Comparison of ENCODE assay signal across 10 cellular contexts in genomic region chr12:108468149-108468968, GRCh38. TPM values are rescaled to one million over a fixed set of nuclear protein-coding genes. Genes with fewer than 3 reads are reported as not detected.
A peak's percentile ranks its signal among the peaks of the same experiment; 100 is the strongest.
DNase-seq lines count a peak whose midpoint lies in the region; ATAC-seq and TF ChIP-seq lines count a peak whose summit lies in the region.
"Had no signal": no experiment of that assay in that cellular context is flagged by ENCODE, and none has a peak within 500 bp of the region (broad histone marks: within the 10 kb centered on the region; RNA-seq: fewer than 3 reads in every experiment).

No MANE protein-coding gene starts in this region.

- DNase-seq in stimulated activated naive CD8-positive, alpha-beta T cell treated with anti-CD3 and anti-CD28 coated beads, Interleukin-15, Interleukin-2, amounts not matched to agents 100 U/mL and 50 U/mL, for 24 hours = peak; percentile 6
- no peak for DNase-seq in stimulated activated naive CD8-positive, alpha-beta T cell treated with anti-CD3 and anti-CD28 coated beads, Interleukin-15, amount 100 ng/mL, for 72 hours
- peak; percentile 68 for DNase-seq in PC-3
- peak; percentile 15 to 48 for DNase-seq in fibroblast of lung (ENCODE audit: low read depth in 2 of 2)
- DNase-seq in tibial artery = no peak
- no peak for DNase-seq in activated T-cell treated with anti-CD3 and anti-CD28 coated beads, Interleukin-2, amount 50 U/mL, for 48 hours
- DNase-seq in DMS153 (lab: John Stamatoyannopoulos, UW) = no peak
- no peak for DNase-seq in H4 (ENCODE audit: low spot score)
- DNase-seq: NCI-H146 had no signal

- H3K4me2 ChIP-seq in PC-3 (ENCODE audit: low read length) (no peak overlapping the region), fibroblast of lung (ENCODE audit: extremely low read depth, insufficient read depth, low read length) (no peak overlapping the region)

- H3K79me2 ChIP-seq in PC-3 (ENCODE audit: low read length) = no peaks in the 10 kb centered on the region
- H3K79me2 ChIP-seq in fibroblast of lung (ENCODE audit: control insufficient read depth, insufficient read depth, low read length) = no peaks in the 10 kb centered on the region

- H2AFZ ChIP-seq in PC-3 (ENCODE audit: low read length) (no peak overlapping the region), fibroblast of lung (ENCODE audit: low read length) (no peak overlapping the region)

- POLR2A ChIA-PET in PC-3 (lab: Charles Lee; ENCODE audit: unreplicated experiment) = no interaction called here

- H3K27me3 ChIP-seq in PC-3 (ENCODE audit: low read length) (peaks cover 28% of the 10 kb centered on the region; the same call in 1 of the 2 replicates), fibroblast of lung (ENCODE audit: control insufficient read depth, insufficient read depth, low read length) (no peaks in the 10 kb centered on the region), tibial artery (peaks cover 0 to 23% of the 10 kb centered on the region in 2 donors)

- TF ChIP-seq CTCF in PC-3 (conservative IDR thresholded peaks at IDR 0.05; ENCODE audit: low read depth, low read length) = no peak
- no peak for TF ChIP-seq CTCF in fibroblast of lung (conservative IDR thresholded peaks at IDR 0.05 in 1 of 2, IDR thresholded peaks at IDR 0.05 in 1 of 2; ENCODE audit: low read depth in 1 of 2, low read length in 2 of 2)
- no peak for TF ChIP-seq CTCF in tibial artery (IDR thresholded peaks at IDR 0.05)

- no peaks in the 10 kb centered on the region for H3K9me3 ChIP-seq in PC-3 (ENCODE audit: low read length)
- no peaks in the 10 kb centered on the region for H3K9me3 ChIP-seq in fibroblast of lung (ENCODE audit: control insufficient read depth, insufficient read depth, low read depth, low read length)
- H3K9me3 ChIP-seq in tibial artery = no peaks in the 10 kb centered on the region

- H3K27me3 Mint-ChIP-seq in stimulated activated naive CD8-positive, alpha-beta T cell treated with anti-CD3 and anti-CD28 coated beads, Interleukin-15, amount 100 ng/mL, for 72 hours = peaks cover 29% of the 10 kb centered on the region

- ATAC-seq in stimulated activated naive CD8-positive, alpha-beta T cell treated with anti-CD3 and anti-CD28 coated beads, Interleukin-15, Interleukin-2, amounts not matched to agents 100 U/mL and 50 U/mL, for 24 hours = no peak
- no peak for ATAC-seq in stimulated activated naive CD8-positive, alpha-beta T cell treated with anti-CD3 and anti-CD28 coated beads, Interleukin-15, amount 100 ng/mL, for 72 hours
- no peak for ATAC-seq in PC-3

- no peaks in the 10 kb centered on the region for H3K9me2 ChIP-seq in PC-3 (replicated peaks; ENCODE audit: low read length)

- no peak overlapping the region for H3K9ac ChIP-seq in PC-3 (ENCODE audit: low read length)
- no peak overlapping the region for H3K9ac ChIP-seq in fibroblast of lung (ENCODE audit: insufficient read depth, low read length)

- no peak overlapping the region for H3K4me3 Mint-ChIP-seq in stimulated activated naive CD8-positive, alpha-beta T cell treated with anti-CD3 and anti-CD28 coated beads, Interleukin-15, amount 100 ng/mL, for 72 hours
- H3K4me3 Mint-ChIP-seq: nephron had no signal

- H3K36me3 ChIP-seq in PC-3 (ENCODE audit: low read depth, low read length) (no peaks in the 10 kb centered on the region), fibroblast of lung (ENCODE audit: control insufficient read depth, insufficient read depth, low read length) (no peaks in the 10 kb centered on the region), tibial artery (no peaks in the 10 kb centered on the region)

- H3K9me3 Mint-ChIP-seq in stimulated activated naive CD8-positive, alpha-beta T cell treated with anti-CD3 and anti-CD28 coated beads, Interleukin-15, amount 100 ng/mL, for 72 hours = peaks cover 0 to 6% of the 10 kb centered on the region in 2 donors
- H3K9me3 Mint-ChIP-seq: nephron had no signal

- intact Hi-C loops in PC-3 (cut with micrococcal nuclease) = no loop called here
- intact Hi-C loops in tibial artery (cut with DNase I; ENCODE audit: low total_unique reads) = no loop called here

- no TSS peak for BruUV-seq in PC-3 (replicated peaks; lab: Mats Ljungman, UMichigan)

- no peaks in the 10 kb centered on the region for H3K4me1 ChIP-seq in PC-3 (ENCODE audit: insufficient read depth, low read length)
- no peaks in the 10 kb centered on the region for H3K4me1 ChIP-seq in fibroblast of lung (ENCODE audit: control insufficient read depth, extremely low read depth, insufficient read depth, low read length)
- no peaks in the 10 kb centered on the region for H3K4me1 ChIP-seq in tibial artery

- no peaks in the 10 kb centered on the region for H4K20me1 ChIP-seq in PC-3 (ENCODE audit: low read length)
- no peaks in the 10 kb centered on the region for H4K20me1 ChIP-seq in fibroblast of lung (ENCODE audit: control insufficient read depth, extremely low read depth, insufficient read depth, low read length)

- H3K27ac ChIP-seq in PC-3 (ENCODE audit: low read length) (no peak overlapping the region), fibroblast of lung (ENCODE audit: insufficient read depth, low read length) (no peak overlapping the region), tibial artery (no peak overlapping the region)

- H3K4me3 ChIP-seq in PC-3 (ENCODE audit: low read length) = no peak overlapping the region
- no peak overlapping the region for H3K4me3 ChIP-seq in fibroblast of lung (replicated peaks in 1 of 4; ENCODE audit: control extremely low read depth in 1 of 4, insufficient read depth in 1 of 4, low read depth in 3 of 4, low read length in 4 of 4)
- H3K4me3 ChIP-seq in tibial artery = no peak overlapping the region

- no peak overlapping the region for H3K27ac Mint-ChIP-seq in stimulated activated naive CD8-positive, alpha-beta T cell treated with anti-CD3 and anti-CD28 coated beads, Interleukin-15, amount 100 ng/mL, for 72 hours
- H3K27ac Mint-ChIP-seq: nephron had no signal

- CTCF ChIA-PET in PC-3 (lab: Charles Lee) = no interaction called here

- no peaks in the 10 kb centered on the region for H3K4me1 Mint-ChIP-seq in stimulated activated naive CD8-positive, alpha-beta T cell treated with anti-CD3 and anti-CD28 coated beads, Interleukin-15, amount 100 ng/mL, for 72 hours
- H3K4me1 Mint-ChIP-seq: nephron had no signal

- H3F3A ChIP-seq in PC-3 (ENCODE audit: low read length, unreplicated experiment) = no peaks in the 10 kb centered on the region

RNA-seq across cellular contexts. Expression of gene FICD, which starts 46.7 kb away (rescaled TPM):
- total RNA-seq in PC-3 (2014; rRNA removed) = 6.4 and 18.5 TPM in 2 replicates
- 8.2 and 8.6 TPM in 2 replicates for total RNA-seq in fibroblast of lung
- 1.9 and 2.1 TPM in 2 replicates for polyA plus RNA-seq in fibroblast of lung
- 5.9 and 7.1 TPM in 2 replicates for polyA plus RNA-seq in fibroblast of lung (2012)
- 4.6 and 9.7 TPM in 2 replicates for polyA minus RNA-seq in fibroblast of lung (ENCODE audit: low replicate concordance)
- total RNA-seq in H4 (2014; rRNA removed; shearing (Covaris generic)) = 3.5 and 5.3 TPM in 2 replicates

Comparison
In these comparisons a context has a peak if more than half of its experiments do, and no peak if none do; other contexts are left out.
1. DNase-seq: peak in stimulated activated naive CD8-positive, alpha-beta T cell treated with anti-CD3 and anti-CD28 coated beads, Interleukin-15, Interleukin-2, amounts not matched to agents 100 U/mL and 50 U/mL, for 24 hours (single experiment), PC-3 (single experiment) and fibroblast of lung (2 of 2); none in stimulated activated naive CD8-positive, alpha-beta T cell treated with anti-CD3 and anti-CD28 coated beads, Interleukin-15, amount 100 ng/mL, for 72 hours (0 of 2), tibial artery (0 of 2), activated T-cell treated with anti-CD3 and anti-CD28 coated beads, Interleukin-2, amount 50 U/mL, for 48 hours (0 of 2), DMS153 (single experiment) and H4 (single experiment).